ENCODE assay signal across 1 cellular context in genomic region chr2:120252207-120253020, GRCh38.
TF ChIP-seq lines count a peak whose summit lies in the region.

RALB (plus strand) TSS chr2:120252852; CDS start chr2:120278665, 25,813 bp downstream.

TF ChIP-seq in HepG2, 621 proteins besides CTCF, POLR2A, EP300 and RAD21 (continued from another document and continues in another):
- TF ChIP-seq ZNF597 (CRISPR knock-in tag; IDR thresholded peaks at IDR 0.05) = no peak
- no peak for TF ChIP-seq MZF1 (CRISPR knock-in tag; IDR thresholded peaks at IDR 0.05; ENCODE audit: borderline replicate concordance)
- no peak for TF ChIP-seq POLR2AphosphoS2 (IDR thresholded peaks at IDR 0.05; ENCODE audit: low read depth, low read length)
- no peak for TF ChIP-seq ZNF749 (CRISPR knock-in tag; IDR thresholded peaks at IDR 0.05; ENCODE audit: borderline replicate concordance)
- peak; percentile 62; the same call in 1 of the 2 replicates for TF ChIP-seq THAP9 (CRISPR knock-in tag; IDR thresholded peaks at IDR 0.05; ENCODE audit: borderline replicate concordance)
- no peak for TF ChIP-seq CC2D1A (CRISPR knock-in tag; IDR thresholded peaks at IDR 0.05)
- TF ChIP-seq BCLAF1 (IDR thresholded peaks at IDR 0.05) = no peak
- TF ChIP-seq TRIM24 (CRISPR knock-in tag; IDR thresholded peaks at IDR 0.05) = no peak
- TF ChIP-seq RELA (CRISPR knock-in tag; IDR thresholded peaks at IDR 0.05) = no peak
- TF ChIP-seq ZNF614 (CRISPR knock-in tag; IDR thresholded peaks at IDR 0.05; ENCODE audit: borderline replicate concordance) = peak; percentile 61; the same call in 1 of the 2 replicates
- TF ChIP-seq TGIF2 (CRISPR knock-in tag; IDR thresholded peaks at IDR 0.05) = 0 out of 2 replicates have a peak, but pooled peaks have one; percentile 28
- TF ChIP-seq DDIT3 (CRISPR knock-in tag; IDR thresholded peaks at IDR 0.05) = no peak
- no peak for TF ChIP-seq ZNF235 (CRISPR knock-in tag; IDR thresholded peaks at IDR 0.05; ENCODE audit: borderline replicate concordance)
- no peak for TF ChIP-seq ZNF232 (CRISPR knock-in tag; IDR thresholded peaks at IDR 0.05; ENCODE audit: borderline replicate concordance)
- no peak for TF ChIP-seq ZNF720 (CRISPR knock-in tag; IDR thresholded peaks at IDR 0.05)
- no peak for TF ChIP-seq SMARCC2 (IDR thresholded peaks at IDR 0.05)
- TF ChIP-seq KMT2B (CRISPR knock-in tag; IDR thresholded peaks at IDR 0.05) = peak; percentile 51; the same call in 1 of the 2 replicates
- TF ChIP-seq CENPBD1 (CRISPR knock-in tag; IDR thresholded peaks at IDR 0.05; ENCODE audit: borderline replicate concordance, low read depth) = no peak
- peak; percentile 52; the same call in 1 of the 2 replicates for TF ChIP-seq ZNF292 (CRISPR knock-in tag; IDR thresholded peaks at IDR 0.05; ENCODE audit: borderline replicate concordance, low read depth)
- TF ChIP-seq ZNF580 (CRISPR knock-in tag; IDR thresholded peaks at IDR 0.05; ENCODE audit: borderline replicate concordance, low read depth) = peak; percentile 60; the same call in 1 of the 2 replicates
- TF ChIP-seq CREB1 (IDR thresholded peaks at IDR 0.05) = peak; percentile 47
- no peak; the same call in 1 of the 2 replicates for TF ChIP-seq CREB1 (CRISPR knock-in tag; IDR thresholded peaks at IDR 0.05)
- TF ChIP-seq ZNF512 (CRISPR knock-in tag; IDR thresholded peaks at IDR 0.05) = no peak
- TF ChIP-seq HMG20B (CRISPR knock-in tag; conservative IDR thresholded peaks at IDR 0.05) = 0 out of 2 replicates have a peak, but pooled peaks have one; percentile 31
- TF ChIP-seq ELF1 (CRISPR knock-in tag; IDR thresholded peaks at IDR 0.05) = peak; percentile 83
- no peak for TF ChIP-seq NFE2 (CRISPR knock-in tag; IDR thresholded peaks at IDR 0.05)
- TF ChIP-seq JUNB (CRISPR knock-in tag; IDR thresholded peaks at IDR 0.05; ENCODE audit: borderline replicate concordance) = no peak
- no peak for TF ChIP-seq ZFP62 (CRISPR knock-in tag; IDR thresholded peaks at IDR 0.05)
- no peak for TF ChIP-seq KIAA2018 (CRISPR knock-in tag; IDR thresholded peaks at IDR 0.05; ENCODE audit: borderline replicate concordance)
- TF ChIP-seq PHF5A (CRISPR knock-in tag; IDR thresholded peaks at IDR 0.05; ENCODE audit: low read depth, unreplicated experiment) = peak; percentile 30
- TF ChIP-seq ZBTB34 (CRISPR knock-in tag; IDR thresholded peaks at IDR 0.05) = no peak
- no peak for TF ChIP-seq JARID2 (CRISPR knock-in tag; IDR thresholded peaks at IDR 0.05; ENCODE audit: insufficient replicate concordance)
- TF ChIP-seq ZNF629 (CRISPR knock-in tag; conservative IDR thresholded peaks at IDR 0.05) = 0 out of 2 replicates have a peak, but pooled peaks have one; percentile 33
- TF ChIP-seq NR1H2 (CRISPR knock-in tag; IDR thresholded peaks at IDR 0.05; ENCODE audit: borderline replicate concordance, low read depth) = no peak
